In genomic region chr20:32761831-32762753, GRCh38 we compare ENCODE assay signal across 1 cellular context.
TF ChIP-seq lines count a peak whose summit lies in the region.

TSS of gene DNMT3B (plus strand) at chr20:32762385. CDS start at chr20:32780324, 17,939 bp downstream.

TF ChIP-seq in HepG2, 621 proteins besides CTCF, POLR2A, EP300 and RAD21 (continued from another document and continues in another):
- TF ChIP-seq CERS6 (CRISPR knock-in tag; IDR thresholded peaks at IDR 0.05) (no peak), MLXIP (CRISPR knock-in tag; IDR thresholded peaks at IDR 0.05; ENCODE audit: borderline replicate concordance) (no peak), KDM3A (CRISPR knock-in tag; IDR thresholded peaks at IDR 0.05; ENCODE audit: low read depth) (0 out of 2 replicates have a peak, but pooled peaks have one; percentile 19), SRSF1 (optimal IDR thresholded peaks at IDR 0.05; ENCODE audit: low read depth, low read length) (peak; percentile 80), YEATS4 (CRISPR knock-in tag; IDR thresholded peaks at IDR 0.05; ENCODE audit: borderline replicate concordance) (peak; percentile 82; the same call in 1 of the 2 replicates), ZNF605 (CRISPR knock-in tag; IDR thresholded peaks at IDR 0.05) (no peak), ZZZ3 (CRISPR knock-in tag; IDR thresholded peaks at IDR 0.05; ENCODE audit: borderline replicate concordance) (no peak), JDP2 (CRISPR knock-in tag; IDR thresholded peaks at IDR 0.05; ENCODE audit: borderline replicate concordance) (peak; percentile 67; the same call in 1 of the 2 replicates), ZNF513 (CRISPR knock-in tag; conservative IDR thresholded peaks at IDR 0.05) (no peak; the same call in 1 of the 2 replicates), SNRNP70 (IDR thresholded peaks at IDR 0.05; ENCODE audit: low read depth, low read length) (no peak), RAD51 (IDR thresholded peaks at IDR 0.05; ENCODE audit: borderline replicate concordance) (no peak), HMGXB3 (CRISPR knock-in tag; IDR thresholded peaks at IDR 0.05; ENCODE audit: borderline replicate concordance) (no peak), ZNF574 (CRISPR knock-in tag; IDR thresholded peaks at IDR 0.05) (peak; percentile 56), ZNF101 (CRISPR knock-in tag; IDR thresholded peaks at IDR 0.05; ENCODE audit: borderline replicate concordance, low read depth) (0 out of 2 replicates have a peak, but pooled peaks have one; percentile 10), ZFP41 (CRISPR knock-in tag; IDR thresholded peaks at IDR 0.05; ENCODE audit: borderline replicate concordance) (peak; percentile 15; the same call in 1 of the 2 replicates), ZNF446 (CRISPR knock-in tag; IDR thresholded peaks at IDR 0.05) (no peak; the same call in 1 of the 2 replicates), GATA4 (IDR thresholded peaks at IDR 0.05; ENCODE audit: borderline replicate concordance, low read depth) (0 out of 2 replicates have a peak, but pooled peaks have one; percentile 8), NCOA5 (CRISPR knock-in tag; IDR thresholded peaks at IDR 0.05) (no peak), EEA1 (CRISPR knock-in tag; IDR thresholded peaks at IDR 0.05; ENCODE audit: borderline replicate concordance) (peak; percentile 71; the same call in 1 of the 2 replicates), UBTF (CRISPR knock-in tag; IDR thresholded peaks at IDR 0.05) (no peak; the same call in none of the 2 replicates), SOX13 (IDR thresholded peaks at IDR 0.05) (no peak; the same call in 1 of the 2 replicates), SOX13 (CRISPR knock-in tag; conservative IDR thresholded peaks at IDR 0.05 in 1 of 2, IDR thresholded peaks at IDR 0.05 in 1 of 2) (no peak; a peak in 1 of 4 replicates), ZNF747 (CRISPR knock-in tag; IDR thresholded peaks at IDR 0.05; ENCODE audit: borderline replicate concordance) (no peak), ZMYM4 (CRISPR knock-in tag; IDR thresholded peaks at IDR 0.05) (peak; percentile 66), ZNF275 (CRISPR knock-in tag; IDR thresholded peaks at IDR 0.05; ENCODE audit: borderline replicate concordance) (no peak), FOXP1 (IDR thresholded peaks at IDR 0.05) (no peak), FOXP1 (CRISPR knock-in tag; IDR thresholded peaks at IDR 0.05) (no peak), TFAP4 (IDR thresholded peaks at IDR 0.05; ENCODE audit: borderline replicate concordance, low read depth) (peak; percentile 53; the same call in 1 of the 2 replicates), TCF12 (IDR thresholded peaks at IDR 0.05) (no peak), TCF12 (CRISPR knock-in tag; IDR thresholded peaks at IDR 0.05) (peak; percentile 57; the same call in 1 of the 2 replicates), IKZF4 (CRISPR knock-in tag; IDR thresholded peaks at IDR 0.05; ENCODE audit: borderline replicate concordance, low read depth, not compliant biosample characterization) (peak; percentile 58), LCORL (IDR thresholded peaks at IDR 0.05) (no peak), LCORL (CRISPR knock-in tag; IDR thresholded peaks at IDR 0.05) (peak; percentile 53), NR2C2 (CRISPR knock-in tag; IDR thresholded peaks at IDR 0.05; ENCODE audit: borderline replicate concordance) (peak; percentile 49), SIN3B (IDR thresholded peaks at IDR 0.05; ENCODE audit: low read length) (0 out of 2 replicates have a peak, but pooled peaks have one; percentile 28), ZNF788 (CRISPR knock-in tag; IDR thresholded peaks at IDR 0.05; ENCODE audit: borderline replicate concordance) (no peak; the same call in 1 of the 2 replicates), CHCHD3 (CRISPR knock-in tag; IDR thresholded peaks at IDR 0.05) (no peak), ZC3H13 (CRISPR knock-in tag; IDR thresholded peaks at IDR 0.05) (no peak), ZBTB46 (CRISPR knock-in tag; IDR thresholded peaks at IDR 0.05; ENCODE audit: borderline replicate concordance) (no peak), ZIK1 (CRISPR knock-in tag; IDR thresholded peaks at IDR 0.05; ENCODE audit: borderline replicate concordance, low read depth) (peak; percentile 59; the same call in 1 of the 2 replicates), ZNF263 (CRISPR knock-in tag; IDR thresholded peaks at IDR 0.05) (peak; percentile 46; the same call in 1 of the 2 replicates), TEAD2 (CRISPR knock-in tag; IDR thresholded peaks at IDR 0.05) (no peak), RBFOX2 (IDR thresholded peaks at IDR 0.05; ENCODE audit: low read depth, low read length) (peak; percentile 72), ZNF383 (CRISPR knock-in tag; IDR thresholded peaks at IDR 0.05; ENCODE audit: borderline replicate concordance) (no peak), FOXK1 (CRISPR knock-in tag; IDR thresholded peaks at IDR 0.05; ENCODE audit: borderline replicate concordance, low read depth) (no peak)
